In the genomic region with DNA sequence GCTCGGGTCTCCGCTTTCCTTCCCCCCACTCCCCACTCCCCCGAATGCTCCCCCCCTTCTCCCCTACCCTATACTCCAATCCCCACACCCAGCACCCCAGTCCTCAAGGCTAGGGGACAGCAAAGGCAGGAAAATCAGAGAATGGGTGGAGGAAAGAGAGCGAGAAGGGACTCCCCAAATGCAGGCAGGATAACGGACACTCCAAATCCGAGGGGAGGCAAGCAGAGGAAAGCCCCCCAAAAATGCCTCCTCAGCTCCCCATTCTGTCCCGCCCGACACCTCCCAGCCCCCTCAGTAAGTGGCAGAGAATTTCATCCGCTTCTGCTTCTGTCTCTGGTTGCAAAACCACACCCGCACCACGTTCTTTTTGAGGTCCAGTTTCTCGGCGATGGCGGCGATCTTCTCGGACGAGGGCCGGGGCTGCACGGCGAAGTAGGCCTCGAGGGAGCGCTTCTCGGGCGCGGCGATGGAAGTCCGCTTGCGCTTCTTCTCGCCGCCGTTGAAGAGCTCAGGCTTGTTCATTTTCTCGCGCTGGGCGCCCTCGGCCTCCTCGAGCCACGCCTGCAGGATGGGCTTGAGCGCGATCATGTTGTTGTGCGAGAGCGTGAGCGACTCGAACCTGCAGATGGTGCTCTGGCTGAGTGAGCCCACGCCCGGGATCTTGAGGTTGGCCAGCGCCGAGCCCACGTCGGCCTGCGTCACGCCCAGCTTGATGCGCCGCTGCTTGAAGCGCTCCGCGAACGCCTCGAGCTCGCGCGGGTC, we compare ENCODE assay signal across 10 cellular contexts. TPM values are rescaled to one million over a fixed set of nuclear protein-coding genes. Genes with fewer than 3 reads are reported as not detected.
DNase-seq lines count a peak whose midpoint lies in the region; ATAC-seq and TF ChIP-seq lines count a peak whose summit lies in the region.
"Had no signal": no experiment of that assay in that cellular context is flagged by ENCODE, and none has a peak within 500 bp of the region (broad histone marks: within the 10 kb centered on the region; RNA-seq: fewer than 3 reads in every experiment).

No MANE protein-coding gene starts in this region.

- no peak overlapping the region for H3K4ac ChIP-seq in H9 (ENCODE audit: low read depth, low read length)

- H2BK15ac ChIP-seq in H9 (ENCODE audit: low read depth, low read length), result no peak overlapping the region

- H4K8ac ChIP-seq in H9 (replicated peaks; ENCODE audit: insufficient read length, low read depth, low read length), result no peak overlapping the region

- no peak for TF ChIP-seq CTCF in H9 (conservative IDR thresholded peaks at IDR 0.05)
- TF ChIP-seq CTCF in mesothelial cell of epicardium (IDR thresholded peaks at IDR 0.05; ENCODE audit: unreplicated experiment), result no peak

- H3K23ac ChIP-seq in H9 (ENCODE audit: insufficient read length, low read depth, low read length), result no peak overlapping the region

- no peak overlapping the region for H2BK120ac ChIP-seq in H9 (ENCODE audit: low read depth, low read length, poor library complexity, severe bottlenecking)

- no peak overlapping the region for H3K14ac ChIP-seq in H9 (ENCODE audit: insufficient read depth, low read length)

- H3K27ac ChIP-seq in BLaER1 treated with 17β-estradiol and CSF1 and Interleukin-3, amounts not matched to agents 10 nM and 100 nM, result no peak overlapping the region
- no peak overlapping the region for H3K27ac ChIP-seq in H9 (ENCODE audit: insufficient read length, low read depth, low read length)

- no peak overlapping the region for H3K18ac ChIP-seq in H9 (ENCODE audit: insufficient read length, low read depth, low read length)

- H3K4me3 Mint-ChIP-seq in H9 (peak overlapping the region; percentile 39 to 79; a peak in 4 of 5 replicates), mesothelial cell of epicardium (peak overlapping the region; percentile 30)
- H3K4me3 Mint-ChIP-seq in central memory CD8-positive, alpha-beta T cell, result peak overlapping the region; percentile 57

- H2BK5ac ChIP-seq in H9 (ENCODE audit: insufficient read length, low read length), result no peak overlapping the region

- H3K56ac ChIP-seq in H9 (ENCODE audit: insufficient read length, low read depth, low read length), result no peak overlapping the region

- no peak for ATAC-seq in central memory CD8-positive, alpha-beta T cell (replicated peaks; ENCODE audit: extremely low read depth, poor library complexity, severe bottlenecking)
- ATAC-seq in GM19395 (IDR thresholded peaks at IDR 0.05; ENCODE audit: unreplicated experiment), result no peak
- no peak for ATAC-seq in GM19351 (IDR thresholded peaks at IDR 0.05; ENCODE audit: unreplicated experiment)

- H4K91ac ChIP-seq in H9 (ENCODE audit: insufficient read length, low read depth, low read length), result no peak overlapping the region

- no peak overlapping the region for H3T11ph ChIP-seq in H9 (ENCODE audit: low read length)

- H3K4me3 ChIP-seq in BLaER1 treated with 17β-estradiol and CSF1 and Interleukin-3, amounts not matched to agents 10 nM and 100 nM, result peak overlapping the region; percentile 28 to 69 (median 50); a peak in 19 of 20 replicates

- peaks cover 0 to 2% (median 2%) of the 10 kb centered on the region in 3 experiments; a peak in 3 of 7 replicates for H3K36me3 Mint-ChIP-seq in H9 (ENCODE audit: insufficient read depth in 1 of 3, low read depth in 3 of 3)
- peaks cover 29% of the 10 kb centered on the region for H3K36me3 Mint-ChIP-seq in central memory CD8-positive, alpha-beta T cell (ENCODE audit: insufficient read depth)
- no peaks in the 10 kb centered on the region for H3K36me3 Mint-ChIP-seq in mesothelial cell of epicardium

- peaks cover 8 to 27% of the 10 kb centered on the region in 2 experiments; a peak in 4 of 5 replicates for H3K9me3 Mint-ChIP-seq in H9
- H3K9me3 Mint-ChIP-seq in central memory CD8-positive, alpha-beta T cell, result no peaks in the 10 kb centered on the region
- H3K9me3 Mint-ChIP-seq in mesothelial cell of epicardium, result no peaks in the 10 kb centered on the region

- H3K36me3 ChIP-seq in BLaER1 treated with 17β-estradiol and CSF1 and Interleukin-3, amounts not matched to agents 10 nM and 100 nM, result no peaks in the 10 kb centered on the region

- no peaks in the 10 kb centered on the region for H3K79me2 ChIP-seq in H9 (ENCODE audit: insufficient read depth, low read length)

- WGBS in H9 (ENCODE audit: extremely low coverage, insufficient read length, low lambda C conversion rate), result no CpG with 5 or more reads among the region's 61 CpGs

- H3K4me1 Mint-ChIP-seq in H9, result peaks cover 11 to 49% of the 10 kb centered on the region in 2 experiments
- H3K4me1 Mint-ChIP-seq in central memory CD8-positive, alpha-beta T cell, result peaks cover 27% of the 10 kb centered on the region
- H3K4me1 Mint-ChIP-seq in mesothelial cell of epicardium, result peaks cover 12% of the 10 kb centered on the region

- no peaks in the 10 kb centered on the region for H3K79me1 ChIP-seq in H9 (ENCODE audit: insufficient read depth, low read depth, low read length, poor library complexity, severe bottlenecking)

- H3K4me1 ChIP-seq in BLaER1 treated with 17β-estradiol and CSF1 and Interleukin-3, amounts not matched to agents 10 nM and 100 nM, result peaks cover 23 to 29% (median 25%) of the 10 kb centered on the region in 10 experiments; a peak in 19 of 20 replicates
- H3K4me1 ChIP-seq in H9 (ENCODE audit: insufficient read depth, low read length), result no peaks in the 10 kb centered on the region

- H3K9ac ChIP-seq in BLaER1 treated with 17β-estradiol and CSF1 and Interleukin-3, amounts not matched to agents 10 nM and 100 nM, result no peak overlapping the region
- H3K9ac ChIP-seq in H9 (ENCODE audit: extremely low read depth, insufficient read length, low read length), result no peak overlapping the region

- no peak overlapping the region for H2BK20ac ChIP-seq in H9 (ENCODE audit: low read depth, low read length, poor library complexity, severe bottlenecking)

- no peak overlapping the region for H2BK12ac ChIP-seq in H9 (ENCODE audit: insufficient read length, low read depth, low read length)

- H3K4me2 ChIP-seq in BLaER1 treated with 17β-estradiol and CSF1 and Interleukin-3, amounts not matched to agents 10 nM and 100 nM, result peak overlapping the region; percentile 77 to 93 (median 85)
- H3K4me2 ChIP-seq in H9 (ENCODE audit: insufficient read depth, insufficient read length, low read length), result peak overlapping the region; percentile 34

- peak; percentile 46 for DNase-seq in H9
- DNase-seq in central memory CD8-positive, alpha-beta T cell (ENCODE audit: low spot score in 2 of 2), result no peak
- DNase-seq in mesothelial cell of epicardium (ENCODE audit: low spot score in 2 of 2, unreplicated experiment in 2 of 2), result no peak
- no peak for DNase-seq in HuH-7.5 (ENCODE audit: low spot score)
- no peak for DNase-seq in effector CD8-positive, alpha-beta T cell (lab: John Stamatoyannopoulos, UW)
- DNase-seq: GOT3, mammary epithelial cell had no signal

- peaks cover 96% of the 10 kb centered on the region for H3K27me3 Mint-ChIP-seq in H9 (ENCODE audit: low read depth)
- H3K27me3 Mint-ChIP-seq in central memory CD8-positive, alpha-beta T cell, result peaks cover 96% of the 10 kb centered on the region
- peaks cover 94% of the 10 kb centered on the region for H3K27me3 Mint-ChIP-seq in mesothelial cell of epicardium (ENCODE audit: low read depth)

- H3K9me3 ChIP-seq in BLaER1 treated with 17β-estradiol and CSF1 and Interleukin-3, amounts not matched to agents 10 nM and 100 nM (replicated peaks in 1 of 11), result peaks cover 0 to 23% (median 13%) of the 10 kb centered on the region in 11 experiments; a peak in 16 of 22 replicates
- H3K9me3 ChIP-seq in H9 (ENCODE audit: control insufficient read depth, low read depth, low read length), result no peaks in the 10 kb centered on the region

- no peak overlapping the region for H4K5ac ChIP-seq in H9 (ENCODE audit: insufficient read length, low read depth, low read length)

- peaks cover 17% of the 10 kb centered on the region for H3K23me2 ChIP-seq in H9 (ENCODE audit: insufficient read length, low read depth, low read length, poor library complexity, severe bottlenecking)

- H2AFZ ChIP-seq in H9 (ENCODE audit: low read length), result no peak overlapping the region

- peaks cover 100% of the 10 kb centered on the region in 11 experiments for H3K27me3 ChIP-seq in BLaER1 treated with 17β-estradiol and CSF1 and Interleukin-3, amounts not matched to agents 10 nM and 100 nM
- peaks cover 86% of the 10 kb centered on the region for H3K27me3 ChIP-seq in H9 (ENCODE audit: insufficient read depth, low read length)

- H2AK5ac ChIP-seq in H9 (ENCODE audit: insufficient read length, low read length), result no peak overlapping the region

- H3K27ac Mint-ChIP-seq in H9 (no peak overlapping the region), mesothelial cell of epicardium (no peak overlapping the region)
- peak overlapping the region; percentile 44 for H3K27ac Mint-ChIP-seq in central memory CD8-positive, alpha-beta T cell (ENCODE audit: low read depth)

- H4K20me1 ChIP-seq in BLaER1 treated with 17β-estradiol and CSF1 and Interleukin-3, amounts not matched to agents 10 nM and 100 nM, result peaks cover 0 to 93% (median 59%) of the 10 kb centered on the region in 11 experiments; a peak in 18 of 22 replicates
- no peaks in the 10 kb centered on the region for H4K20me1 ChIP-seq in H9 (ENCODE audit: control insufficient read depth, insufficient read depth, insufficient read length)

RNA-seq across cellular contexts. Expression of a gene that starts 2.0 kb away (rescaled TPM):
- 0.26 and 0.29 TPM in 2 replicates for total RNA-seq in H9 (2021)
- not detected in 3 replicates for total RNA-seq in mesothelial cell of epicardium
- total RNA-seq: mammary epithelial cell had no signal

RNA-seq across cellular contexts. Expression of a gene that starts 57.6 kb away (rescaled TPM):
- total RNA-seq in H9 (2021) (24.4 and 25.0 TPM in 2 replicates), mesothelial cell of epicardium (15.9 to 16.8 TPM (median 16.5 TPM) in 3 replicates)
